ENCODE assay signal across 17 cellular contexts in genomic region chr15:25236143-25236860, GRCh38.
"Had no signal": no experiment of that assay in that cellular context is flagged by ENCODE, and none has a peak within 500 bp of the region (broad histone marks: within the 10 kb centered on the region; RNA-seq: fewer than 3 reads in every experiment).

No MANE protein-coding gene starts in this region.

- H3K27ac Mint-ChIP-seq: nephron progenitor cell, type B pancreatic cell had no signal

- H3K4me1 Mint-ChIP-seq: nephron progenitor cell had no signal

- H3K27me3 ChIP-seq: dorsolateral prefrontal cortex, thyroid gland, vagina had no signal

- H3K4me3 ChIP-seq: dorsolateral prefrontal cortex, lung, thyroid gland, vagina had no signal

- H3K9me3 Mint-ChIP-seq: type B pancreatic cell had no signal

- H3K27ac ChIP-seq: dorsolateral prefrontal cortex, thyroid gland, vagina had no signal

- H3K36me3 Mint-ChIP-seq: type B pancreatic cell had no signal

- H3K9me3 ChIP-seq: thyroid gland, vagina had no signal

- DNase-seq: cortex of kidney; dorsolateral prefrontal cortex; effector CD8-positive, alpha-beta T cell; foreskin melanocyte; hippocampal formation; kidney glomerular epithelial cell; mesenchymal stem cell; midbrain; nephron progenitor cell; small intestine; stimulated activated CD4-positive, alpha-beta T cell treated with anti-CD3 and anti-CD28 coated beads, Interleukin-2, amount 100 ng/mL, for 48 hours; stimulated activated naive CD4-positive, alpha-beta T cell treated with Interleukin-2 at 50 U/mL for 16 hours; thyroid gland had no signal

- H3K4me1 ChIP-seq: thyroid gland, vagina had no signal

- H3K36me3 ChIP-seq: thyroid gland, vagina had no signal

- H3K4me3 Mint-ChIP-seq: nephron progenitor cell, type B pancreatic cell had no signal

- H3K27me3 Mint-ChIP-seq: type B pancreatic cell had no signal

- ATAC-seq: left lobe of liver had no signal
